ENCODE assay signal across 1 cellular context in genomic region chr11:117985953-117986887, GRCh38.
TF ChIP-seq lines count a peak whose summit lies in the region.

Gene IL10RA, plus strand, starts transcription at chr11:117986394. Its CDS starts 74 bp downstream, at chr11:117986468.

TF ChIP-seq in K562, 482 proteins besides CTCF, POLR2A, EP300 and RAD21 (continued from another document and continues in another):
- TF ChIP-seq, protein P1, sequence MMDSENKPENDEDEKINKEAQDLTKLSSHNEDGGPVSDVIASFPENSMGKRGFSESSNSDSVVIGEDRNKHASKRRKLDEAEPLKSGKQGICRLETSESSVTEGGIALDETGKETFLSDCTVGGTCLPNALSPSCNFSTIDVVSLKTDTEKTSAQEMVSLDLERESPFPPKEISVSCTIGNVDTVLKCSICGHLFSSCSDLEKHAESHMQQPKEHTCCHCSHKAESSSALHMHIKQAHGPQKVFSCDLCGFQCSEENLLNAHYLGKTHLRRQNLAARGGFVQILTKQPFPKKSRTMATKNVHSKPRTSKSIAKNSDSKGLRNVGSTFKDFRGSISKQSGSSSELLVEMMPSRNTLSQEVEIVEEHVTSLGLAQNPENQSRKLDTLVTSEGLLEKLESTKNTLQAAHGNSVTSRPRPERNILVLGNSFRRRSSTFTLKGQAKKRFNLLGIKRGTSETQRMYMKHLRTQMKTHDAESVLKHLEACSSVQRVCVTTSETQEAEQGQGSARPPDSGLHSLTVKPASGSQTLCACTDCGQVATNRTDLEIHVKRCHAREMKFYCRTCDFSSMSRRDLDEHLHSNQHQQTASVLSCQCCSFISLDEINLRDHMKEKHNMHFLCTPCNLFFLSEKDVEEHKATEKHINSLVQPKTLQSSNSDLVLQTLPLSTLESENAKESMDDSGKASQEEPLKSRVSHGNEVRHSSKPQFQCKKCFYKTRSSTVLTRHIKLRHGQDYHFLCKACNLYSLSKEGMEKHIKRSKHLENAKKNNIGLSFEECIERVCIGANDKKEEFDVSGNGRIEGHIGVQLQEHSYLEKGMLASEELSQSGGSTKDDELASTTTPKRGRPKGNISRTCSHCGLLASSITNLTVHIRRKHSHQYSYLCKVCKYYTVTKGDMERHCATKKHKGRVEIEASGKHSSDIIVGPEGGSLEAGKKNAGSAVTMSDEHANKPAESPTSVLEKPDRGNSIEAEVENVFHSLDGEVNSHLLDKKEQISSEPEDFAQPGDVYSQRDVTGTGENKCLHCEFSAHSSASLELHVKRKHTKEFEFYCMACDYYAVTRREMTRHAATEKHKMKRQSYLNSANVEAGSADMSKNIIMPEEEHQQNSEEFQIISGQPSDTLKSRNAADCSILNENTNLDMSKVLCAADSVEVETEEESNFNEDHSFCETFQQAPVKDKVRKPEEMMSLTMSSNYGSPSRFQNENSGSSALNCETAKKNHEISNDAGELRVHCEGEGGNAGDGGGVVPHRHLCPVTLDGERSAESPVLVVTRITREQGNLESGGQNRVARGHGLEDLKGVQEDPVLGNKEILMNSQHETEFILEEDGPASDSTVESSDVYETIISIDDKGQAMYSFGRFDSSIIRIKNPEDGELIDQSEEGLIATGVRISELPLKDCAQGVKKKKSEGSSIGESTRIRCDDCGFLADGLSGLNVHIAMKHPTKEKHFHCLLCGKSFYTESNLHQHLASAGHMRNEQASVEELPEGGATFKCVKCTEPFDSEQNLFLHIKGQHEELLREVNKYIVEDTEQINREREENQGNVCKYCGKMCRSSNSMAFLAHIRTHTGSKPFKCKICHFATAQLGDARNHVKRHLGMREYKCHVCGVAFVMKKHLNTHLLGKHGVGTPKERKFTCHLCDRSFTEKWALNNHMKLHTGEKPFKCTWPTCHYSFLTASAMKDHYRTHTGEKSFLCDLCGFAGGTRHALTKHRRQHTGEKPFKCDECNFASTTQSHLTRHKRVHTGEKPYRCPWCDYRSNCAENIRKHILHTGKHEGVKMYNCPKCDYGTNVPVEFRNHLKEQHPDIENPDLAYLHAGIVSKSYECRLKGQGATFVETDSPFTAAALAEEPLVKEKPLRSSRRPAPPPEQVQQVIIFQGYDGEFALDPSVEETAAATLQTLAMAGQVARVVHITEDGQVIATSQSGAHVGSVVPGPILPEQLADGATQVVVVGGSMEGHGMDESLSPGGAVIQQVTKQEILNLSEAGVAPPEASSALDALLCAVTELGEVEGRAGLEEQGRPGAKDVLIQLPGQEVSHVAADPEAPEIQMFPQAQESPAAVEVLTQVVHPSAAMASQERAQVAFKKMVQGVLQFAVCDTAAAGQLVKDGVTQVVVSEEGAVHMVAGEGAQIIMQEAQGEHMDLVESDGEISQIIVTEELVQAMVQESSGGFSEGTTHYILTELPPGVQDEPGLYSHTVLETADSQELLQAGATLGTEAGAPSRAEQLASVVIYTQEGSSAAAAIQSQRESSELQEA (IDR thresholded peaks at IDR 0.05; ENCODE audit: low read depth): no peak
- peak; percentile 66; the same call in 1 of the 2 replicates for TF ChIP-seq BCOR (IDR thresholded peaks at IDR 0.05)
- TF ChIP-seq SRSF1 (IDR thresholded peaks at IDR 0.05; ENCODE audit: low read depth, low read length): no peak
- TF ChIP-seq MTA2 (IDR thresholded peaks at IDR 0.05; ENCODE audit: low read depth): no peak
- no peak for TF ChIP-seq RNF219 (CRISPR knock-in tag; IDR thresholded peaks at IDR 0.05)
- TF ChIP-seq ESRRB (CRISPR knock-in tag; IDR thresholded peaks at IDR 0.05; ENCODE audit: borderline replicate concordance): no peak
- 0 out of 2 replicates have a peak, but pooled peaks have one; percentile 61 for TF ChIP-seq GTF2F1 (IDR thresholded peaks at IDR 0.05; ENCODE audit: low read depth, low read length)
- peak; percentile 58; the same call in 1 of the 2 replicates for TF ChIP-seq JUN (IDR thresholded peaks at IDR 0.05; ENCODE audit: borderline replicate concordance, low read depth, low read length)
- peak; percentile 93; the same call in 1 of the 2 replicates for TF ChIP-seq JUN (CRISPR knock-in tag; IDR thresholded peaks at IDR 0.05; ENCODE audit: borderline replicate concordance)
- TF ChIP-seq KDM4B (IDR thresholded peaks at IDR 0.05; ENCODE audit: borderline replicate concordance in 2 of 2, low read depth in 1 of 2): no peak
- TF ChIP-seq BRD4 (IDR thresholded peaks at IDR 0.05): 0 out of 2 replicates have a peak, but pooled peaks have one; percentile 54
- peak; percentile 68; the same call in 1 of the 2 replicates for TF ChIP-seq HINFP (tag; conservative IDR thresholded peaks at IDR 0.05; ENCODE audit: low read depth)
- TF ChIP-seq ATF7 (IDR thresholded peaks at IDR 0.05): peak; percentile 97
- peak; percentile 26 for TF ChIP-seq NFYB (IDR thresholded peaks at IDR 0.05; ENCODE audit: extremely low read depth, insufficient read length)
- peak; percentile 81; the same call in 1 of the 2 replicates for TF ChIP-seq NKRF (IDR thresholded peaks at IDR 0.05; ENCODE audit: borderline replicate concordance)
- peak; percentile 90 for TF ChIP-seq U2AF1 (optimal IDR thresholded peaks at IDR 0.05; ENCODE audit: low read depth, low read length)
- no peak for TF ChIP-seq CHD4 (IDR thresholded peaks at IDR 0.05; ENCODE audit: insufficient read depth, insufficient replicate concordance, low read depth, low read length, poor library complexity, severe bottlenecking)
- no peak; the same call in 1 of the 2 replicates for TF ChIP-seq POLR2AphosphoS5 (IDR thresholded peaks at IDR 0.05; ENCODE audit: control insufficient read depth, insufficient read depth, low read depth, low read length)
- TF ChIP-seq MAFK (IDR thresholded peaks at IDR 0.05; ENCODE audit: low read length): no peak
- no peak for TF ChIP-seq ZKSCAN3 (CRISPR knock-in tag; IDR thresholded peaks at IDR 0.05)
- no peak for TF ChIP-seq BRF1 (IDR thresholded peaks at IDR 0.05; ENCODE audit: borderline replicate concordance, extremely low read depth, insufficient read length)
- TF ChIP-seq FUS (optimal IDR thresholded peaks at IDR 0.05; ENCODE audit: low read depth, low read length): no peak
- no peak for TF ChIP-seq RBM39 (optimal IDR thresholded peaks at IDR 0.05; ENCODE audit: low read depth, low read length)
- no peak for TF ChIP-seq ZNF778 (CRISPR knock-in tag; IDR thresholded peaks at IDR 0.05)
- no peak for TF ChIP-seq ZNF133 (CRISPR knock-in tag; IDR thresholded peaks at IDR 0.05)
- TF ChIP-seq HMGN3 (IDR thresholded peaks at IDR 0.05; ENCODE audit: borderline replicate concordance, extremely low read depth, insufficient read length, low read depth, low read length): peak; percentile 94
- no peak for TF ChIP-seq FOXO4 (CRISPR knock-in tag; IDR thresholded peaks at IDR 0.05)
- TF ChIP-seq, protein P2, sequence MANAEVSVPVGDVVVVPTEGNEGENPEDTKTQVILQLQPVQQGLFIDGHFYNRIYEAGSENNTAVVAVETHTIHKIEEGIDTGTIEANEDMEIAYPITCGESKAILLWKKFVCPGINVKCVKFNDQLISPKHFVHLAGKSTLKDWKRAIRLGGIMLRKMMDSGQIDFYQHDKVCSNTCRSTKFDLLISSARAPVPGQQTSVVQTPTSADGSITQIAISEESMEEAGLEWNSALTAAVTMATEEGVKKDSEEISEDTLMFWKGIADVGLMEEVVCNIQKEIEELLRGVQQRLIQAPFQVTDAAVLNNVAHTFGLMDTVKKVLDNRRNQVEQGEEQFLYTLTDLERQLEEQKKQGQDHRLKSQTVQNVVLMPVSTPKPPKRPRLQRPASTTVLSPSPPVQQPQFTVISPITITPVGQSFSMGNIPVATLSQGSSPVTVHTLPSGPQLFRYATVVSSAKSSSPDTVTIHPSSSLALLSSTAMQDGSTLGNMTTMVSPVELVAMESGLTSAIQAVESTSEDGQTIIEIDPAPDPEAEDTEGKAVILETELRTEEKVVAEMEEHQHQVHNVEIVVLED (CRISPR knock-in tag; IDR thresholded peaks at IDR 0.05): no peak
- TF ChIP-seq ZNF507 (tag; conservative IDR thresholded peaks at IDR 0.05): no peak
- TF ChIP-seq ARID4B (CRISPR knock-in tag; IDR thresholded peaks at IDR 0.05): peak; percentile 64; the same call in 1 of the 2 replicates
- TF ChIP-seq ETS2 (tag; IDR thresholded peaks at IDR 0.05; ENCODE audit: borderline replicate concordance, poor library complexity, severe bottlenecking): no peak
- TF ChIP-seq PTBP1 (IDR thresholded peaks at IDR 0.05; ENCODE audit: low read depth, low read length): 0 out of 2 replicates have a peak, but pooled peaks have one; percentile 28
- TF ChIP-seq TCF3 (CRISPR knock-in tag; IDR thresholded peaks at IDR 0.05): 0 out of 2 replicates have a peak, but pooled peaks have one; percentile 21
